In genomic region chr19:39941151-39941550, GRCh38 we compare ENCODE assay signal across 12 cellular contexts. TPM values are rescaled to one million over a fixed set of nuclear protein-coding genes. Genes with fewer than 3 reads are reported as not detected.
DNase-seq lines count a peak whose midpoint lies in the region; ATAC-seq lines count a peak whose summit lies in the region.
"Had no signal": no experiment of that assay in that cellular context is flagged by ENCODE, and none has a peak within 500 bp of the region (broad histone marks: within the 10 kb centered on the region; RNA-seq: fewer than 3 reads in every experiment).

No MANE protein-coding gene starts in this region.

- no peak for DNase-seq in T-helper 1 cell
- peak in 1 of 3 donors; percentile 20 for DNase-seq in T-helper 17 cell
- no peak for DNase-seq in stimulated activated effector memory CD8-positive, alpha-beta T cell treated with anti-CD3 and anti-CD28 coated beads, Interleukin-12 subunit alpha, Interleukin-12 subunit beta, amount 100 ng/mL, for 72 hours (ENCODE audit: low spot score in 2 of 2)
- DNase-seq in T-helper 9 cell = no peak
- no peak for DNase-seq in HuH-7 (ENCODE audit: low spot score)
- DNase-seq: NCI-H510A treated with DMSO at 0.1 percent for 48 hours had no signal

- no peaks in the 10 kb centered on the region for H3K9me3 ChIP-seq in T-helper 17 cell (ENCODE audit: control insufficient read depth, low read length, poor library complexity, severe bottlenecking)
- H3K9me3 ChIP-seq in duodenal mucosa (ENCODE audit: control insufficient read depth in 1 of 2, low read length in 2 of 2) = no peaks in the 10 kb centered on the region
- H3K9me3 ChIP-seq: HAP-1 had no signal

- H3K4me1 Mint-ChIP-seq in T-helper 1 cell treated with Interleukin-12 subunit alpha and Interleukin-12 subunit beta and Interleukin-4 antibody, amounts not matched to agents 30 μg/mL and 1 μg/mL, for 36 hours (ENCODE audit: low read depth) = peaks cover 62% of the 10 kb centered on the region
- peaks cover 48% of the 10 kb centered on the region for H3K4me1 Mint-ChIP-seq in T-helper 17 cell
- H3K4me1 Mint-ChIP-seq in stimulated activated effector memory CD8-positive, alpha-beta T cell treated with anti-CD3 and anti-CD28 coated beads, Interleukin-12 subunit alpha, Interleukin-12 subunit beta, amount 100 ng/mL, for 72 hours = peaks cover 62% of the 10 kb centered on the region

- no peaks in the 10 kb centered on the region for H3K27me3 Mint-ChIP-seq in T-helper 1 cell treated with Interleukin-12 subunit alpha and Interleukin-12 subunit beta and Interleukin-4 antibody, amounts not matched to agents 30 μg/mL and 1 μg/mL, for 36 hours (ENCODE audit: low read depth)
- H3K27me3 Mint-ChIP-seq in T-helper 17 cell = no peaks in the 10 kb centered on the region

- peak; percentile 24 for ATAC-seq in T-helper 17 cell
- ATAC-seq in stimulated activated effector memory CD8-positive, alpha-beta T cell treated with anti-CD3 and anti-CD28 coated beads, Interleukin-12 subunit alpha, Interleukin-12 subunit beta, amount 100 ng/mL, for 72 hours = no peak
- no peak for ATAC-seq in GM19351 (IDR thresholded peaks at IDR 0.05; ENCODE audit: unreplicated experiment)
- ATAC-seq: SK-N-SH treated with all-trans-retinoic acid at 6 μM for 48 hours had no signal

- H3K9ac ChIP-seq in duodenal mucosa (ENCODE audit: low read depth in 1 of 2, low read length in 2 of 2) = no peak overlapping the region

- no peaks in the 10 kb centered on the region for H3K36me3 ChIP-seq in duodenal mucosa (ENCODE audit: control insufficient read depth in 1 of 2, insufficient read depth in 2 of 2, low read length in 2 of 2)
- H3K36me3 ChIP-seq: HAP-1, heart left ventricle had no signal

- H3K4me3 ChIP-seq in duodenal mucosa (ENCODE audit: low read depth in 1 of 2, low read length in 2 of 2) = peak overlapping the region; percentile 22 to 43
- H3K4me3 ChIP-seq: HAP-1 had no signal

- peak overlapping the region; percentile 64 for H3K4me3 Mint-ChIP-seq in T-helper 1 cell treated with Interleukin-12 subunit alpha and Interleukin-12 subunit beta and Interleukin-4 antibody, amounts not matched to agents 30 μg/mL and 1 μg/mL, for 36 hours
- H3K4me3 Mint-ChIP-seq in T-helper 17 cell = peak overlapping the region; percentile 89
- peak overlapping the region; percentile 56 for H3K4me3 Mint-ChIP-seq in stimulated activated effector memory CD8-positive, alpha-beta T cell treated with anti-CD3 and anti-CD28 coated beads, Interleukin-12 subunit alpha, Interleukin-12 subunit beta, amount 100 ng/mL, for 72 hours

- H3K4me1 ChIP-seq in duodenal mucosa (ENCODE audit: control insufficient read depth in 1 of 2, insufficient read depth in 2 of 2, low read length in 2 of 2) = peaks cover 40 to 52% of the 10 kb centered on the region in 2 donors
- H3K4me1 ChIP-seq: HAP-1 had no signal

- H3K27ac ChIP-seq in duodenal mucosa (ENCODE audit: low read depth, low read length) = no peak overlapping the region

- H3K9me3 Mint-ChIP-seq in T-helper 1 cell treated with Interleukin-12 subunit alpha and Interleukin-12 subunit beta and Interleukin-4 antibody, amounts not matched to agents 30 μg/mL and 1 μg/mL, for 36 hours = peaks cover 24% of the 10 kb centered on the region
- H3K9me3 Mint-ChIP-seq in stimulated activated effector memory CD8-positive, alpha-beta T cell treated with anti-CD3 and anti-CD28 coated beads, Interleukin-12 subunit alpha, Interleukin-12 subunit beta, amount 100 ng/mL, for 72 hours = peaks cover 13% of the 10 kb centered on the region

- H3K27ac Mint-ChIP-seq in T-helper 1 cell treated with Interleukin-12 subunit alpha and Interleukin-12 subunit beta and Interleukin-4 antibody, amounts not matched to agents 30 μg/mL and 1 μg/mL, for 36 hours = peak overlapping the region; percentile 89
- peak overlapping the region; percentile 97 for H3K27ac Mint-ChIP-seq in T-helper 17 cell
- H3K27ac Mint-ChIP-seq in stimulated activated effector memory CD8-positive, alpha-beta T cell treated with anti-CD3 and anti-CD28 coated beads, Interleukin-12 subunit alpha, Interleukin-12 subunit beta, amount 100 ng/mL, for 72 hours = peak overlapping the region; percentile 84

- H3K27me3 ChIP-seq in duodenal mucosa (ENCODE audit: control insufficient read depth in 1 of 2, insufficient read depth in 2 of 2, low read length in 2 of 2) = no peaks in the 10 kb centered on the region

- peaks cover 25% of the 10 kb centered on the region for H3K36me3 Mint-ChIP-seq in T-helper 1 cell treated with Interleukin-12 subunit alpha and Interleukin-12 subunit beta and Interleukin-4 antibody, amounts not matched to agents 30 μg/mL and 1 μg/mL, for 36 hours (ENCODE audit: low read depth)
- peaks cover 2% of the 10 kb centered on the region for H3K36me3 Mint-ChIP-seq in T-helper 17 cell (ENCODE audit: low read depth)
- no peaks in the 10 kb centered on the region for H3K36me3 Mint-ChIP-seq in stimulated activated effector memory CD8-positive, alpha-beta T cell treated with anti-CD3 and anti-CD28 coated beads, Interleukin-12 subunit alpha, Interleukin-12 subunit beta, amount 100 ng/mL, for 72 hours

RNA-seq across cellular contexts. Expression of gene FCGBP, which starts 6.7 kb away (rescaled TPM):
- total RNA-seq in T-helper 17 cell = 10 to 100 TPM in 1 of 2 donors, 1 to 10 TPM in 1; 9.1 to 10.1 TPM

RNA-seq across cellular contexts. Expression of gene PSMC4, which starts 29.8 kb away (rescaled TPM):
- total RNA-seq in T-helper 17 cell = 10 to 100 TPM; 82.2 to 87.5 TPM

RNA-seq across cellular contexts. Expression of gene ZNF546, which starts 55.7 kb away (rescaled TPM):
- total RNA-seq in T-helper 17 cell = 1 to 10 TPM; 2.5 to 2.7 TPM
